8 cellular contexts compared by ENCODE assay signal in genomic region chrX:109856974-109857373, GRCh38.
DNase-seq lines count a peak whose midpoint lies in the region; ATAC-seq and TF ChIP-seq lines count a peak whose summit lies in the region.

No MANE protein-coding gene starts in this region.

- H3K9me3 Mint-ChIP-seq in nephron, result peaks cover 15% of the 10 kb centered on the region

- H3K27ac Mint-ChIP-seq in nephron, result no peak overlapping the region

- no peak overlapping the region for H3K4me3 ChIP-seq in LNCaP clone FGC (ENCODE audit: low read depth, low read length)
- H3K4me3 ChIP-seq in cardiac fibroblast (replicated peaks in 1 of 2; ENCODE audit: low read depth in 2 of 2, low read length in 2 of 2), result no peak overlapping the region

- no peaks in the 10 kb centered on the region for H3K36me3 Mint-ChIP-seq in nephron (ENCODE audit: low read depth)

- peaks cover 4% of the 10 kb centered on the region for H3K27me3 Mint-ChIP-seq in nephron (ENCODE audit: low read depth)

- peaks cover 10% of the 10 kb centered on the region for H3K4me1 Mint-ChIP-seq in nephron

- no peak overlapping the region for H3K4me3 Mint-ChIP-seq in nephron

- DNase-seq in NCI-H510A treated with DMSO at 0.1 percent for 48 hours (lab: John Stamatoyannopoulos, UW), result peak; percentile 1
- DNase-seq in NCI-H510A (lab: John Stamatoyannopoulos, UW), result no peak
- DNase-seq in LNCaP clone FGC (ENCODE audit: low read depth), result no peak
- peak; percentile 47 to 55 for DNase-seq in cardiac fibroblast (ENCODE audit: low read depth in 2 of 2)
- DNase-seq in cerebellar nuclear complex (lab: John Stamatoyannopoulos, UW), result no peak
- no peak for DNase-seq in NCI-H524 treated with DMSO at 0.1 percent for 48 hours (lab: John Stamatoyannopoulos, UW)

- ATAC-seq in HG03097 (IDR thresholded peaks at IDR 0.05; ENCODE audit: low FRiP score, unreplicated experiment), result no peak

- TF ChIP-seq CTCF in LNCaP clone FGC (IDR thresholded peaks at IDR 0.05; ENCODE audit: control insufficient read depth, extremely low read depth, insufficient read depth) (peak; percentile 50), cardiac fibroblast (IDR thresholded peaks at IDR 0.05; ENCODE audit: low read depth, low read length) (peak; percentile 61), nephron (IDR thresholded peaks at IDR 0.05; ENCODE audit: unreplicated experiment in 3 of 3) (peak; percentile 92 to 95 (median 93))

Comparison
In these comparisons a context has a peak if more than half of its experiments do, and no peak if none do; other contexts are left out.
1. DNase-seq: peak in NCI-H510A treated with DMSO at 0.1 percent for 48 hours (single experiment) and cardiac fibroblast (2 of 2); none in NCI-H510A (single experiment), LNCaP clone FGC (single experiment), cerebellar nuclear complex (0 of 2) and NCI-H524 treated with DMSO at 0.1 percent for 48 hours (single experiment).
2. Peak in every context shown above with its lines, with median percentiles within 50 percentile points of each other: CTCF ChIP-seq.